In the genomic region with DNA sequence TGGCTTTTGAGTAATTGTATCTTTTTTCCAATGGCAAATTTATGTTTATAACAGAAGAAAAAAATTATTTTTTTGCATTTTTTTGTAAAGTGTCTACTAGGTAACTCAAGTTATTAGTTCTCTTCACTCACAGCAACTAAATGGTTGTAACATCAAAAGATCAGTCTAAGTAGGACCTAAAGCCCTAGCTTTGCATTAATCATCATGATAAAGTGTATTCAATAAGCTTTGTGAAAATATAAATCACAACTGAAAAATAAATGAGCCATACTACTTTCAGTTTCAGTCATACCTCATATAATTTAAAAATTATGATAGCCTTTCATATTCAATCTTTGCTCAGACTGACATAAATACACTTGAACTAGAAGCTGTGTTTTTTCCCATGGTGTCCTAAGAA, we compare ENCODE assay signal across 13 cellular contexts. TPM values are rescaled to one million over a fixed set of nuclear protein-coding genes. Genes with fewer than 3 reads are reported as not detected.
DNase-seq lines count a peak whose midpoint lies in the region; ATAC-seq and TF ChIP-seq lines count a peak whose summit lies in the region.
"Had no signal": no experiment of that assay in that cellular context is flagged by ENCODE, and none has a peak within 500 bp of the region (broad histone marks: within the 10 kb centered on the region; RNA-seq: fewer than 3 reads in every experiment).

No MANE protein-coding gene starts in this region.

- H3K4me1 Mint-ChIP-seq in activated T-cell treated with anti-CD3 and anti-CD28 coated beads, Interleukin-2, amount 50 U/mL, for 4 hours (ENCODE audit: low read depth) = peaks cover 56% of the 10 kb centered on the region

- no peaks in the 10 kb centered on the region for H3K9me3 Mint-ChIP-seq in activated T-cell treated with anti-CD3 and anti-CD28 coated beads, Interleukin-2, amount 50 U/mL, for 4 hours
- H3K9me3 Mint-ChIP-seq: CD4-positive, alpha-beta memory T cell had no signal

- peaks cover 3% of the 10 kb centered on the region for H3K36me3 Mint-ChIP-seq in activated T-cell treated with anti-CD3 and anti-CD28 coated beads, Interleukin-2, amount 50 U/mL, for 4 hours (ENCODE audit: insufficient read depth)

- no peak for DNase-seq in activated T-cell treated with anti-CD3 and anti-CD28 coated beads, Interleukin-2, amount 50 U/mL, for 4 hours
- no peak for DNase-seq in activated T-cell treated with anti-CD3 and anti-CD28 coated beads, Interleukin-2, amount 50 U/mL, for 48 hours
- DNase-seq in MM.1S (peak; percentile 27), Right ventricle myocardium inferior (ENCODE audit: missing footprints) (no peak)
- no peak for DNase-seq in stimulated activated naive CD8-positive, alpha-beta T cell treated with anti-CD3 and anti-CD28 coated beads, Interleukin-15, Interleukin-2, amounts not matched to agents 100 U/mL and 50 U/mL, for 24 hours
- DNase-seq: BE2C; CD4-positive, alpha-beta memory T cell; DMS79; GM23248 had no signal

- no peak overlapping the region for H3K9ac ChIP-seq in KMS-11
- no peak overlapping the region for H3K9ac ChIP-seq in MM.1S (ENCODE audit: low read length)
- H3K9ac ChIP-seq: GM23248 had no signal

- no peak overlapping the region for H3K27ac ChIP-seq in KMS-11
- no peak overlapping the region for H3K27ac ChIP-seq in MM.1S (ENCODE audit: low read length)
- H3K27ac ChIP-seq: A549, C4-2B, GM23248 had no signal

- H3K4me3 ChIP-seq in KMS-11 (IDR thresholded peaks at IDR 0.05; ENCODE audit: insufficient read depth, low read depth, low read length) (peak overlapping the region; percentile 22), MM.1S (ENCODE audit: low read length) (no peak overlapping the region)
- H3K4me3 ChIP-seq: A549, GM23248 had no signal

- TF ChIP-seq CTCF in KMS-11 (conservative IDR thresholded peaks at IDR 0.05; ENCODE audit: low read depth, low read length) = no peak
- no peak for TF ChIP-seq CTCF in MM.1S (IDR thresholded peaks at IDR 0.05; ENCODE audit: low read length)

- H3K79me2 ChIP-seq in KMS-11 (ENCODE audit: insufficient read depth, low read depth) (peaks cover 94% of the 10 kb centered on the region), MM.1S (ENCODE audit: low read length) (peaks cover 97% of the 10 kb centered on the region)

- intact Hi-C loops in Right ventricle myocardium inferior (cut with DNase I) = no loop called here

- H3K4me3 Mint-ChIP-seq in activated T-cell treated with anti-CD3 and anti-CD28 coated beads, Interleukin-2, amount 50 U/mL, for 4 hours = no peak overlapping the region

- H4K20me1 ChIP-seq in KMS-11 (ENCODE audit: insufficient read depth) = no peaks in the 10 kb centered on the region; the same call in 1 of the 2 replicates
- peaks cover 42% of the 10 kb centered on the region for H4K20me1 ChIP-seq in MM.1S (ENCODE audit: insufficient read depth, low read length)

- H3K27me3 ChIP-seq in KMS-11 (ENCODE audit: insufficient read depth, low read depth) (no peaks in the 10 kb centered on the region), MM.1S (replicated peaks; ENCODE audit: insufficient read depth, low read length) (no peaks in the 10 kb centered on the region)
- H3K27me3 ChIP-seq: BE2C had no signal

- H3K4me1 ChIP-seq in KMS-11 (ENCODE audit: low read depth, poor library complexity, severe bottlenecking) (peaks cover 50% of the 10 kb centered on the region), MM.1S (ENCODE audit: low read length) (peaks cover 25% of the 10 kb centered on the region)
- H3K4me1 ChIP-seq: BE2C had no signal

- no peaks in the 10 kb centered on the region for H3K9me2 ChIP-seq in MM.1S (replicated peaks; ENCODE audit: insufficient read depth, low read length)

- H2AFZ ChIP-seq in KMS-11 (ENCODE audit: low read depth) (no peak overlapping the region), MM.1S (ENCODE audit: low read length) (no peak overlapping the region)
- H2AFZ ChIP-seq: GM23248 had no signal

- H3F3A ChIP-seq in MM.1S (ENCODE audit: insufficient read depth, low read length) = no peaks in the 10 kb centered on the region; the same call in 1 of the 2 replicates

- no peaks in the 10 kb centered on the region for H3K9me3 ChIP-seq in MM.1S (replicated peaks; ENCODE audit: insufficient read depth, low read length)
- H3K9me3 ChIP-seq: A549, BE2C had no signal

- peak; percentile 82 to 86 for ATAC-seq in activated T-cell treated with anti-CD3 and anti-CD28 coated beads, Interleukin-2, amount 50 U/mL, for 4 hours
- ATAC-seq in stimulated activated naive CD8-positive, alpha-beta T cell treated with anti-CD3 and anti-CD28 coated beads, Interleukin-15, Interleukin-2, amounts not matched to agents 100 U/mL and 50 U/mL, for 24 hours = peak; percentile 48
- ATAC-seq in Right ventricle myocardium inferior = no peak
- ATAC-seq: A549, HCT116 had no signal

- H3K36me3 ChIP-seq in KMS-11 (ENCODE audit: insufficient read depth) (no peaks in the 10 kb centered on the region), MM.1S (replicated peaks; ENCODE audit: insufficient read depth, low read length) (no peaks in the 10 kb centered on the region)

- H3K4me2 ChIP-seq in KMS-11 (peak overlapping the region; percentile 36; the same call in 1 of the 2 replicates), MM.1S (ENCODE audit: low read depth, low read length) (peak overlapping the region; percentile 22; the same call in 1 of the 2 replicates)
- H3K4me2 ChIP-seq: A549 had no signal

- no peaks in the 10 kb centered on the region for H3K27me3 Mint-ChIP-seq in activated T-cell treated with anti-CD3 and anti-CD28 coated beads, Interleukin-2, amount 50 U/mL, for 4 hours (ENCODE audit: low read depth)
- H3K27me3 Mint-ChIP-seq: CD4-positive, alpha-beta memory T cell had no signal

RNA-seq across cellular contexts. Expression of a gene that starts 6.9 kb away (rescaled TPM):
- 10 to 100 TPM; 27.8 to 32.6 (median 29.6) TPM for total RNA-seq in activated T-cell treated with anti-CD3 and anti-CD28 coated beads, Interleukin-2, amount 50 U/mL, for 4 hours
- 10.8 TPM for total RNA-seq in Right ventricle myocardium inferior

RNA-seq across cellular contexts. Expression of a gene that starts 7.0 kb away (rescaled TPM):
- 10 to 100 TPM; 47.1 to 55.6 (median 53.8) TPM for total RNA-seq in activated T-cell treated with anti-CD3 and anti-CD28 coated beads, Interleukin-2, amount 50 U/mL, for 4 hours
- 3.4 TPM for total RNA-seq in Right ventricle myocardium inferior

Comparison
In these comparisons a context has a peak if more than half of its experiments do, and no peak if none do; other contexts are left out.
1. RNA of a gene that starts 7.0 kb away (total RNA-seq): 47.1 to 55.6 TPM in activated T-cell treated with anti-CD3 and anti-CD28 coated beads, Interleukin-2, amount 50 U/mL, for 4 hours; 3.4 TPM in Right ventricle myocardium inferior (single experiment); every median in the first group is over 10 times any median in the second.